ENCODE assay signal across 8 cellular contexts in the genomic region with DNA sequence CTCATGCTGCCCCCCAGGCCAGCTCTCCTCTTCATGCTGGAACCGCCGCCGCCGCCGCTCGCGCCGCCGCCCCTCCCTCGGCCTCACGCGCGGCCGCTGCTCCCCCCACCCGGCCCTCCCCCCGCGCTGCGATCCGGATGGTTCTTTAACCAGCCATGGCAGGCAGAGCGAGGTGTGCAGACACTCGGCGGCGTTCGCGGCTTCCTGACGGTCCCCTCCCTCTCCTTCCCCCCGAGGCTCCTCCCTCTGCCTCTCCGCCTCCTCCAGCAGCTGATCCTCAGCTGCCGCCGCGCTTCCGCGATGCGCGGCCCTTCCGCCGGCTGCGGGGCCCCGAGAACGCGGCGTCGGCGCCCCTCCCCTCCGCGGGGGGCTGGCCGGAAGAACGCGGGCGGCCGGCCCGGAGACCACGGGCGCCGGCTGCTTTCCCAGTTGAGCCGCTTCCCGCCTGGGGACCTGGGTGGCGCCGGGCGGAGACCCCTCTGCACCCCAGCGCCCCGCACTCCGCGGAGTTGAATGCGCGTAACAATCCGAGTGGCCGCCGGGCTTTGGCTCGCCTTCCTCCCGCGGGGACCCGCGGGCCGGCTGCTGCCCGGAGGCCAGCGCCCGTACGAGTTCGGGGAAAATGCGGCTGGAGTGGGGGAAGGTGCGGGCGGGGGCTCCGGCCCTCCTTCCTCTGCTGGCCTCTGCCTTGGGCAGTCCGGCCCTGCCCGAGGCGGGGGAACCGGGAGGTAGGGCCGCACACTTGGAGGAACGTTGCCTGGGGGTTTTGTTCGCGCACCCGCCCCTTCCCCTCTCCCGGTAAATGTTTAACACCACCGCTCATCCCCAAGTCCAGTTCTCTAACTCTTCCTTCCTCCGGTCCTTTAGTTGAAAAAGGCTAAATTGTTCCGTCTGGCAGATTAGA. TPM values are rescaled to one million over a fixed set of nuclear protein-coding genes. Genes with fewer than 3 reads are reported as not detected.
DNase-seq lines count a peak whose midpoint lies in the region; ATAC-seq and TF ChIP-seq lines count a peak whose summit lies in the region.

A gene with protein sequence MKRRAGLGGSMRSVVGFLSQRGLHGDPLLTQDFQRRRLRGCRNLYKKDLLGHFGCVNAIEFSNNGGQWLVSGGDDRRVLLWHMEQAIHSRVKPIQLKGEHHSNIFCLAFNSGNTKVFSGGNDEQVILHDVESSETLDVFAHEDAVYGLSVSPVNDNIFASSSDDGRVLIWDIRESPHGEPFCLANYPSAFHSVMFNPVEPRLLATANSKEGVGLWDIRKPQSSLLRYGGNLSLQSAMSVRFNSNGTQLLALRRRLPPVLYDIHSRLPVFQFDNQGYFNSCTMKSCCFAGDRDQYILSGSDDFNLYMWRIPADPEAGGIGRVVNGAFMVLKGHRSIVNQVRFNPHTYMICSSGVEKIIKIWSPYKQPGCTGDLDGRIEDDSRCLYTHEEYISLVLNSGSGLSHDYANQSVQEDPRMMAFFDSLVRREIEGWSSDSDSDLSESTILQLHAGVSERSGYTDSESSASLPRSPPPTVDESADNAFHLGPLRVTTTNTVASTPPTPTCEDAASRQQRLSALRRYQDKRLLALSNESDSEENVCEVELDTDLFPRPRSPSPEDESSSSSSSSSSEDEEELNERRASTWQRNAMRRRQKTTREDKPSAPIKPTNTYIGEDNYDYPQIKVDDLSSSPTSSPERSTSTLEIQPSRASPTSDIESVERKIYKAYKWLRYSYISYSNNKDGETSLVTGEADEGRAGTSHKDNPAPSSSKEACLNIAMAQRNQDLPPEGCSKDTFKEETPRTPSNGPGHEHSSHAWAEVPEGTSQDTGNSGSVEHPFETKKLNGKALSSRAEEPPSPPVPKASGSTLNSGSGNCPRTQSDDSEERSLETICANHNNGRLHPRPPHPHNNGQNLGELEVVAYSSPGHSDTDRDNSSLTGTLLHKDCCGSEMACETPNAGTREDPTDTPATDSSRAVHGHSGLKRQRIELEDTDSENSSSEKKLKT (minus strand): TSS at position 176 of the 904 bp plus-strand sequence. CDS start 141 bp downstream, at position 35.

- H3K27me3 ChIP-seq in upper lobe of right lung = no peaks in the 10 kb centered on the region

- H3K4me1 Mint-ChIP-seq in T-helper 1 cell treated with Interleukin-12 subunit alpha and Interleukin-12 subunit beta and Interleukin-4 antibody, amounts not matched to agents 30 μg/mL and 1 μg/mL, for 36 hours (ENCODE audit: low read depth) = peaks cover 16% of the 10 kb centered on the region
- peaks cover 25% of the 10 kb centered on the region for H3K4me1 Mint-ChIP-seq in progenitor cell of endocrine pancreas (ENCODE audit: low read depth)

- H3K36me3 ChIP-seq in upper lobe of right lung = peaks cover 9% of the 10 kb centered on the region

- peak within 1 kb of the TSS; percentile 96 for H3K27ac Mint-ChIP-seq in T-helper 1 cell treated with Interleukin-12 subunit alpha and Interleukin-12 subunit beta and Interleukin-4 antibody, amounts not matched to agents 30 μg/mL and 1 μg/mL, for 36 hours
- H3K27ac Mint-ChIP-seq in progenitor cell of endocrine pancreas = peak within 1 kb of the TSS; percentile 97

- H3K9me3 Mint-ChIP-seq in T-helper 1 cell treated with Interleukin-12 subunit alpha and Interleukin-12 subunit beta and Interleukin-4 antibody, amounts not matched to agents 30 μg/mL and 1 μg/mL, for 36 hours = no peaks in the 10 kb centered on the region
- H3K9me3 Mint-ChIP-seq in progenitor cell of endocrine pancreas (ENCODE audit: low read depth) = no peaks in the 10 kb centered on the region

- peak; percentile 99 for DNase-seq in GM13977 (ENCODE audit: low spot score)
- peak; percentile 88 for DNase-seq in NCI-H1694 treated with DMSO at 0.1 percent for 48 hours (lab: John Stamatoyannopoulos, UW)
- DNase-seq in amniotic stem cell (lab: John Stamatoyannopoulos, UW) = peak; percentile 79
- DNase-seq in left cardiac atrium = peak; percentile 96
- DNase-seq in progenitor cell of endocrine pancreas (ENCODE audit: low spot score, unreplicated experiment) = peak; percentile 81
- peak; percentile 98 for DNase-seq in upper lobe of right lung

- intact Hi-C loops in left cardiac atrium (cut with DNase I) (loop anchor here in 1 of 2 donors (1.0 to 10.0 kb wide), 2 partner anchors 38 to 72 kb away; a partner anchor contains a TSS), upper lobe of right lung (cut with DNase I) (no loop called here)

- no peak for TF ChIP-seq CTCF in GM13977 (IDR thresholded peaks at IDR 0.05; ENCODE audit: extremely low read depth, insufficient read depth, missing control alignments)
- TF ChIP-seq CTCF in progenitor cell of endocrine pancreas (IDR thresholded peaks at IDR 0.05; ENCODE audit: unreplicated experiment) = no peak
- no peak for TF ChIP-seq CTCF in upper lobe of right lung (IDR thresholded peaks at IDR 0.05)

- no peaks in the 10 kb centered on the region for H3K9me3 ChIP-seq in upper lobe of right lung

- peak within 1 kb of the TSS; percentile 96 for H3K4me3 ChIP-seq in upper lobe of right lung

- H3K36me3 Mint-ChIP-seq in T-helper 1 cell treated with Interleukin-12 subunit alpha and Interleukin-12 subunit beta and Interleukin-4 antibody, amounts not matched to agents 30 μg/mL and 1 μg/mL, for 36 hours (ENCODE audit: low read depth) = peaks cover 11% of the 10 kb centered on the region
- peaks cover 4% of the 10 kb centered on the region for H3K36me3 Mint-ChIP-seq in progenitor cell of endocrine pancreas (ENCODE audit: insufficient read depth)

- peak within 1 kb of the TSS; percentile 94 for H3K27ac ChIP-seq in upper lobe of right lung

- H3K27me3 Mint-ChIP-seq in T-helper 1 cell treated with Interleukin-12 subunit alpha and Interleukin-12 subunit beta and Interleukin-4 antibody, amounts not matched to agents 30 μg/mL and 1 μg/mL, for 36 hours (ENCODE audit: low read depth) = peaks cover 35% of the 10 kb centered on the region
- no peaks in the 10 kb centered on the region for H3K27me3 Mint-ChIP-seq in progenitor cell of endocrine pancreas

- ATAC-seq in HG02870 (IDR thresholded peaks at IDR 0.05; ENCODE audit: unreplicated experiment) (peak; percentile 87), left cardiac atrium (peak; percentile 94 to 96), upper lobe of right lung (peak; percentile 96)

- peaks cover 32% of the 10 kb centered on the region for H3K4me1 ChIP-seq in upper lobe of right lung

- in situ Hi-C loops in GM13977 (cut with MboI; ENCODE audit: low pct_unique_long_range_greater_than_20kb, low sequenced_read_pairs, unreplicated experiment) = no loop called here

- peak within 1 kb of the TSS; percentile 95 for H3K4me3 Mint-ChIP-seq in T-helper 1 cell treated with Interleukin-12 subunit alpha and Interleukin-12 subunit beta and Interleukin-4 antibody, amounts not matched to agents 30 μg/mL and 1 μg/mL, for 36 hours
- H3K4me3 Mint-ChIP-seq in progenitor cell of endocrine pancreas (ENCODE audit: low read depth) = peak within 1 kb of the TSS; percentile 90

RNA-seq across cellular contexts. Expression of the gene that starts here (rescaled TPM):
- total RNA-seq in left cardiac atrium (10 to 100 TPM; 43.8 to 49.4 TPM), progenitor cell of endocrine pancreas (90.3 and 92.5 TPM in 2 replicates), upper lobe of right lung (57.3 TPM)

Comparison
In these comparisons a context has a peak if more than half of its experiments do, and no peak if none do; other contexts are left out.
1. Peak in every context shown above with its lines: DNase-seq, ATAC-seq, H3K4me3 ChIP-seq and H3K27ac ChIP-seq.